In the genomic region with DNA sequence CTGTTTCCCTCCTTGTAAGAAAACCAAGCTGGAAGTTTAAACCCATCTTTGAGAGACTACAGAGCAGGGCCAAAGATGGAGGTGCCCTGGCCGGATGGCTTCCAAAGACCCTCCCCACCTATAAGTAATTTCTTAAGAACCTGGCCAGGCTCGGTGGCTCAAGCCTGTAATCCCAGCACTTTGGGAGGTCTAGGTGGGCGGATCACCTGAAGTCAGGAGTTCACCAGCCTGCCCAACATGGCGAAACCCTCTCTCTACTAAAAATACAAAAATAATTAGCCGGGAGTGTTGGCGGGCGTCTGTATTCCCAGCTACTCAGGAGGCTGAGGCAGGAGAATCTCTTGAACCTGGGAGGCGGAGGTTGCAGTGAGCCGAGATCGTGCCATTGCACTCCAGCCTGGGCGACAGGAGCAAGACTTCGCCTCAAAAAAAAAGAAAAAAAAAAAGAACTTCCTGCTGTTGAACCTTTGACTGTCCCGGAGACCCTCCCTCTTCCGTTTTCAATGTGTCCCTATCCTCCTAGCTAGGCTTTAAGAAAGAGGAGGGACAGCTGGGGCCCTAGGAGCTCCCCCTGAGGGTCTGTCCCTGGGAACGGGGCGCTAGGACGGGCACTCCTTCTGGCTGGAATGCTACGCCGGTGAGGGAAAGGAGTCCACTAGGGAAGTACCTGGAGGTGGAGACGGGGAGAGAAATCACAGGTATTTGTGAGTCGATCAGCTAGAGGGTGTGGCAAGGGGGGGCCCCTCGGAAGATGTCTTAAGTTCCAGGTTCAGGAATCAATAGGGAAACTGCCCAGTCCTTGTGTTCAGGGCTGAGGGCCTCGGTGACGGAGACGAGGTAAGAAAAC, we compare ENCODE assay signal across 9 cellular contexts. TPM values are rescaled to one million over a fixed set of nuclear protein-coding genes. Genes with fewer than 3 reads are reported as not detected.
DNase-seq lines count a peak whose midpoint lies in the region; ATAC-seq, FAIRE-seq and TF ChIP-seq lines count a peak whose summit lies in the region.
"Had no signal": no experiment of that assay in that cellular context is flagged by ENCODE, and none has a peak within 500 bp of the region (broad histone marks: within the 10 kb centered on the region; RNA-seq: fewer than 3 reads in every experiment).

No MANE protein-coding gene starts in this region.

- TSS peak; percentile 63 for BruUV-seq in MCF 10A (replicated peaks; lab: Mats Ljungman, UMichigan)

- H3K27me3 Mint-ChIP-seq in MCF 10A (ENCODE audit: insufficient read depth, unreplicated experiment), result no peaks in the 10 kb centered on the region
- no peaks in the 10 kb centered on the region for H3K27me3 Mint-ChIP-seq in stimulated activated naive CD8-positive, alpha-beta T cell treated with anti-CD3 and anti-CD28 coated beads, Interleukin-15, amount 100 ng/mL, for 72 hours

- peaks cover 0 to 3% of the 10 kb centered on the region in 2 donors for H3K4me1 ChIP-seq in kidney (ENCODE audit: control insufficient read depth in 1 of 2, insufficient read depth in 1 of 2, low read depth in 1 of 2, low read length in 2 of 2)

- no peaks in the 10 kb centered on the region for H3K36me3 ChIP-seq in kidney (ENCODE audit: control insufficient read depth in 1 of 2, insufficient read depth in 2 of 2, low read length in 2 of 2)

- ATAC-seq in GM21528 (IDR thresholded peaks at IDR 0.05; ENCODE audit: low FRiP score, unreplicated experiment), result peak; percentile 3
- peak; percentile 21 for ATAC-seq in stimulated activated naive CD8-positive, alpha-beta T cell treated with anti-CD3 and anti-CD28 coated beads, Interleukin-15, amount 100 ng/mL, for 72 hours

- H3K9me3 ChIP-seq in kidney (ENCODE audit: control insufficient read depth in 1 of 2, low read length in 2 of 2), result no peaks in the 10 kb centered on the region

- H3K9me3 Mint-ChIP-seq in MCF 10A (ENCODE audit: unreplicated experiment), result no peaks in the 10 kb centered on the region
- peaks cover 0 to 3% of the 10 kb centered on the region in 2 donors for H3K9me3 Mint-ChIP-seq in stimulated activated naive CD8-positive, alpha-beta T cell treated with anti-CD3 and anti-CD28 coated beads, Interleukin-15, amount 100 ng/mL, for 72 hours

- POLR2A ChIA-PET in MCF 10A (lab: Yijun Ruan, JAX), result interaction anchor here (0.6 to 5.8 kb wide), 20 partner anchors 11 to 982 kb away, joined by 3 to 63 read pairs (median 4); a partner anchor contains a TSS

- H3K27ac Mint-ChIP-seq in MCF 10A (ENCODE audit: low read depth, unreplicated experiment), result peak overlapping the region; percentile 93
- H3K27ac Mint-ChIP-seq in stimulated activated naive CD8-positive, alpha-beta T cell treated with anti-CD3 and anti-CD28 coated beads, Interleukin-15, amount 100 ng/mL, for 72 hours, result peak overlapping the region; percentile 84 to 96

- FAIRE-seq in kidney (lab: Jason Lieb, UNC), result no peak

- no peak for TF ChIP-seq CTCF in MCF 10A (IDR thresholded peaks at IDR 0.05; ENCODE audit: unreplicated experiment)
- TF ChIP-seq CTCF in kidney (IDR thresholded peaks at IDR 0.05; ENCODE audit: borderline replicate concordance, extremely low read depth, insufficient read depth), result no peak

- intact Hi-C loops in MCF 10A (cut with micrococcal nuclease), result loop anchor here (1.0 to 2.0 kb wide), 2 partner anchors 87 to 169 kb away; a partner anchor contains a TSS
- intact Hi-C loops in kidney (cut with DNase I), result no loop called here

- peaks cover 2% of the 10 kb centered on the region for H3K36me3 Mint-ChIP-seq in MCF 10A (ENCODE audit: insufficient read depth, unreplicated experiment)

- peaks cover 12% of the 10 kb centered on the region for H3K4me1 Mint-ChIP-seq in MCF 10A (ENCODE audit: insufficient read depth, unreplicated experiment)
- H3K4me1 Mint-ChIP-seq in stimulated activated naive CD8-positive, alpha-beta T cell treated with anti-CD3 and anti-CD28 coated beads, Interleukin-15, amount 100 ng/mL, for 72 hours, result peaks cover 70% of the 10 kb centered on the region

- CTCF ChIA-PET in MCF 10A (lab: Yijun Ruan, JAX), result interaction anchor here (0.6 to 4.8 kb wide), 32 partner anchors 11 to 904 kb away, joined by 3 to 62 read pairs (median 4); a partner anchor contains a TSS

- peak overlapping the region; percentile 77 for H3K4me3 Mint-ChIP-seq in MCF 10A (ENCODE audit: unreplicated experiment)
- H3K4me3 Mint-ChIP-seq in stimulated activated naive CD8-positive, alpha-beta T cell treated with anti-CD3 and anti-CD28 coated beads, Interleukin-15, amount 100 ng/mL, for 72 hours, result peak overlapping the region; percentile 91 to 100

- H3K4me3 ChIP-seq in kidney (ENCODE audit: low read length in 2 of 2), result peak overlapping the region; percentile 84 to 97

- H3K9ac ChIP-seq in kidney (ENCODE audit: low read length in 2 of 2), result peak overlapping the region; percentile 68 to 83

- DNase-seq in DMS153 (lab: John Stamatoyannopoulos, UW) (peak; percentile 13), NCI-H128 (lab: John Stamatoyannopoulos, UW; ENCODE audit: unreplicated experiment) (peak; percentile 30), MCF 10A (ENCODE audit: unreplicated experiment) (peak; percentile 51), kidney (no peak), NCI-H774 (lab: John Stamatoyannopoulos, UW) (no peak), NCI-H446 treated with DMSO at 0.1 percent for 48 hours (lab: John Stamatoyannopoulos, UW) (no peak)
- no peak for DNase-seq in stimulated activated naive CD8-positive, alpha-beta T cell treated with anti-CD3 and anti-CD28 coated beads, Interleukin-15, amount 100 ng/mL, for 72 hours

- peak overlapping the region; percentile 88 for H3K27ac ChIP-seq in kidney (ENCODE audit: low read depth in 2 of 2, low read length in 2 of 2)

RNA-seq across cellular contexts. Expression of a gene that starts 4.8 kb away (rescaled TPM):
- total RNA-seq in MCF 10A (2022) (not detected in 2 replicates), kidney (3.1 TPM)
- polyA plus RNA-seq in kidney (ENCODE audit: insufficient read depth, low read depth, low replicate concordance), result 0.32 TPM
- total RNA-seq: NCI-H460 had no signal

RNA-seq across cellular contexts. Expression of a gene that starts 11.9 kb away (rescaled TPM):
- 13,245 and 17,503 TPM in 2 replicates for total RNA-seq in MCF 10A (2022)
- 36,256 TPM for total RNA-seq in kidney
- polyA plus RNA-seq in kidney (ENCODE audit: insufficient read depth, low read depth, low replicate concordance), result not detected

RNA-seq across cellular contexts. Expression of a gene that starts 12.1 kb away (rescaled TPM):
- total RNA-seq in MCF 10A (2022) (10.6 and 12.5 TPM in 2 replicates), kidney (26.8 TPM)
- polyA plus RNA-seq in kidney (ENCODE audit: insufficient read depth, low read depth, low replicate concordance), result 52.3 TPM

RNA-seq across cellular contexts. Expression of a gene that starts 19.0 kb away (rescaled TPM):
- total RNA-seq in MCF 10A (2022), result 2.9 and 5.1 TPM in 2 replicates
- total RNA-seq in kidney, result 0.72 TPM
- polyA plus RNA-seq in kidney (ENCODE audit: insufficient read depth, low read depth, low replicate concordance), result 0.17 TPM

RNA-seq across cellular contexts. Expression of a gene that starts 27.7 kb away (rescaled TPM):
- total RNA-seq in MCF 10A (2022) (1.6 and 1.8 TPM in 2 replicates), kidney (7.1 TPM)
- polyA plus RNA-seq in kidney (ENCODE audit: insufficient read depth, low read depth, low replicate concordance), result 2.3 TPM
- total RNA-seq: NCI-H460 had no signal

Comparison
In these comparisons a context has a peak if more than half of its experiments do, and no peak if none do; other contexts are left out.
1. DNase-seq: peak in DMS153 (single experiment), NCI-H128 (single experiment) and MCF 10A (single experiment); none in kidney (single experiment), stimulated activated naive CD8-positive, alpha-beta T cell treated with anti-CD3 and anti-CD28 coated beads, Interleukin-15, amount 100 ng/mL, for 72 hours (0 of 2), NCI-H774 (single experiment) and NCI-H446 treated with DMSO at 0.1 percent for 48 hours (single experiment).